ENCODE assay signal across 28 cellular contexts in the genomic region with DNA sequence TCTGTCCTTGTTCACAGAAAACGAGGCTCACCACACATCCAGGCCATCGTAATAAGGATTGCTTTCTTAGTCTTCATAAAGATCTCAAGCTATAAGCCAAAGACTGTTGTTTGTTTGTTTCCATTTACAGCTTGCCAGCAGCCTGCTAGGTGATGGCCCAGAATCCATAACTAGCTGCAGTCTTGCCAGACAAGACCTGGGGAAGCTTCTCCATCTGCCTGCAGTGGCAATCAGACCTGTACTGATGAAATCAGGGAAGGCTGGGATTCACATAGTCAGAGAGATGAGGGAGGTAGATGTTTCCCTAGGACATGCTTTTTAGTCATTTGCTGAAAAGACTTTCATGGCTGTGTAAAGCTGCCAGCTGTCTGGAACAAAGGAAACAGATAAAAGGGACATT. TPM values are rescaled to one million over a fixed set of nuclear protein-coding genes. Genes with fewer than 3 reads are reported as not detected.
A peak's percentile ranks its signal among the peaks of the same experiment; 100 is the strongest.
DNase-seq lines count a peak whose midpoint lies in the region; ATAC-seq and TF ChIP-seq lines count a peak whose summit lies in the region.
"Had no signal": no experiment of that assay in that cellular context is flagged by ENCODE, and none has a peak within 500 bp of the region (broad histone marks: within the 10 kb centered on the region; RNA-seq: fewer than 3 reads in every experiment).

No MANE protein-coding gene starts in this region.

- H2AFZ ChIP-seq in neuronal stem cell (ENCODE audit: low read length) = no peak overlapping the region

- H2BK120ac ChIP-seq in neuronal stem cell (ENCODE audit: low read depth, low read length) = no peak overlapping the region

- no peaks in the 10 kb centered on the region for H3K36me3 ChIP-seq in ascending aorta
- H3K36me3 ChIP-seq in neuronal stem cell (replicated peaks in 1 of 2; ENCODE audit: control insufficient read depth in 2 of 2, insufficient read depth in 2 of 2, low read length in 2 of 2) = no peaks in the 10 kb centered on the region
- no peaks in the 10 kb centered on the region for H3K36me3 ChIP-seq in tibial artery
- H3K36me3 ChIP-seq: BLaER1 treated with 17β-estradiol and CSF1 and Interleukin-3, amounts not matched to agents 10 nM and 100 nM; MG63; SJCRH30 had no signal

- intact Hi-C loops in ascending aorta (cut with DNase I) = no loop called here
- intact Hi-C loops in tibial artery (cut with DNase I; ENCODE audit: low total_unique reads) = no loop called here

- no peak for DNase-seq in ascending aorta (ENCODE audit: low spot score in 2 of 2)
- DNase-seq in coronary artery (ENCODE audit: low spot score) = no peak
- DNase-seq in neuronal stem cell (ENCODE audit: low spot score) = peak; percentile 8
- no peak for DNase-seq in tibial artery
- DNase-seq in SKM-1 (lab: John Stamatoyannopoulos, UW; ENCODE audit: unreplicated experiment) = no peak
- DNase-seq: AML-193; CD4-positive, alpha-beta T cell; COR-L47; GDM1; KBM-7; MG63; NCI-H1105 treated with DMSO at 0.1 percent for 48 hours; NCI-H146; NCI-H1930; NCI-H446 treated with DMSO at 0.1 percent for 48 hours; NCI-H526; NCI-H82; NK-92 treated with Interleukin-12 subunit alpha and Interleukin-12 subunit beta, amount 100 ng/mL, for 24 hours; PC-3; SJCRH30 had no signal

- no peak overlapping the region for H4K91ac ChIP-seq in neuronal stem cell (ENCODE audit: low read depth, low read length, poor library complexity)

- no peak overlapping the region for H3K4me2 ChIP-seq in neuronal stem cell (ENCODE audit: insufficient read depth, low read length, poor library complexity, severe bottlenecking)
- H3K4me2 ChIP-seq: A549; BLaER1 treated with 17β-estradiol and CSF1 and Interleukin-3, amounts not matched to agents 10 nM and 100 nM had no signal

- H2AK5ac ChIP-seq in neuronal stem cell (ENCODE audit: low read depth, low read length) = no peak overlapping the region

- H3K4me1 ChIP-seq in ascending aorta (peaks cover 0 to 9% of the 10 kb centered on the region in 2 donors), neuronal stem cell (ENCODE audit: control insufficient read depth in 2 of 2, insufficient read depth in 1 of 2, low read depth in 1 of 2, low read length in 2 of 2) (peaks cover 0 to 11% of the 10 kb centered on the region in 2 donors), tibial artery (peaks cover 0 to 25% (median 6%) of the 10 kb centered on the region in 4 donors)
- H3K4me1 ChIP-seq: A549; BLaER1 treated with 17β-estradiol and CSF1 and Interleukin-3, amounts not matched to agents 10 nM and 100 nM; SJCRH30 had no signal

- no peak overlapping the region for H3K18ac ChIP-seq in neuronal stem cell (ENCODE audit: low read length)

- H3K4me3 ChIP-seq in ascending aorta (peak overlapping the region in 1 of 2 donors; percentile 48), coronary artery (no peak overlapping the region), neuronal stem cell (ENCODE audit: low read length in 2 of 2) (no peak overlapping the region), tibial artery (peak overlapping the region in 1 of 2 donors; percentile 18)
- H3K4me3 ChIP-seq: A549; BLaER1 treated with 17β-estradiol and CSF1 and Interleukin-3, amounts not matched to agents 10 nM and 100 nM; GM12878; MG63; SJCRH30 had no signal

- TF ChIP-seq CTCF in ascending aorta (IDR thresholded peaks at IDR 0.05) (no peak), coronary artery (IDR thresholded peaks at IDR 0.05) (no peak), tibial artery (IDR thresholded peaks at IDR 0.05) (no peak)

- no peak overlapping the region for H3K14ac ChIP-seq in neuronal stem cell (ENCODE audit: low read length)

- H3K9me3 ChIP-seq in ascending aorta (no peaks in the 10 kb centered on the region), neuronal stem cell (replicated peaks in 1 of 2; ENCODE audit: control insufficient read depth in 2 of 2, insufficient read depth in 1 of 2, low read depth in 1 of 2, low read length in 2 of 2) (no peaks in the 10 kb centered on the region), tibial artery (no peaks in the 10 kb centered on the region)
- H3K9me3 ChIP-seq: A549, MG63, SJCRH30 had no signal

- H3K79me1 ChIP-seq in neuronal stem cell (ENCODE audit: low read depth, low read length) = no peaks in the 10 kb centered on the region

- H3K27me3 ChIP-seq in ascending aorta (no peaks in the 10 kb centered on the region), neuronal stem cell (ENCODE audit: control insufficient read depth in 3 of 3, insufficient read depth in 3 of 3, low read depth in 1 of 3, low read length in 3 of 3) (no peaks in the 10 kb centered on the region), tibial artery (no peaks in the 10 kb centered on the region)
- H3K27me3 ChIP-seq: BLaER1 treated with 17β-estradiol and CSF1 and Interleukin-3, amounts not matched to agents 10 nM and 100 nM; MG63; SJCRH30 had no signal

- ATAC-seq in GM21526 (IDR thresholded peaks at IDR 0.05; ENCODE audit: low FRiP score, unreplicated experiment) (no peak), HG02981 (IDR thresholded peaks at IDR 0.05; ENCODE audit: unreplicated experiment) (no peak)
- ATAC-seq: A549, GM12878, PC-3, Right ventricle myocardium inferior, SK-N-SH treated with all-trans-retinoic acid at 6 μM for 48 hours had no signal

- H2BK12ac ChIP-seq in neuronal stem cell (ENCODE audit: low read length) = no peak overlapping the region

- no peak overlapping the region for H3K23ac ChIP-seq in neuronal stem cell (ENCODE audit: low read depth, low read length, poor library complexity)

- H3K9ac ChIP-seq in neuronal stem cell (ENCODE audit: low read depth, low read length, poor library complexity) = no peak overlapping the region
- H3K9ac ChIP-seq: BLaER1 treated with 17β-estradiol and CSF1 and Interleukin-3, amounts not matched to agents 10 nM and 100 nM had no signal

- H2BK5ac ChIP-seq in neuronal stem cell (ENCODE audit: low read length) = no peak overlapping the region

- H2BK15ac ChIP-seq in neuronal stem cell (ENCODE audit: low read length) = no peak overlapping the region

- no peak overlapping the region for H3K4ac ChIP-seq in neuronal stem cell (ENCODE audit: low read length)

- WGBS in neuronal stem cell (ENCODE audit: extremely low coverage in 2 of 2, insufficient read length in 2 of 2, insufficient replicate concordance in 1 of 2), 2 donors = no CpG with 5 or more reads among the region's 2 CpGs

- H3K27ac ChIP-seq in ascending aorta (peak overlapping the region; percentile 73 to 82), coronary artery (peak overlapping the region; percentile 51 to 67), neuronal stem cell (replicated peaks; ENCODE audit: low read length) (no peak overlapping the region), tibial artery (peak overlapping the region; percentile 69 to 70)
- H3K27ac ChIP-seq: A549; BLaER1 treated with 17β-estradiol and CSF1 and Interleukin-3, amounts not matched to agents 10 nM and 100 nM; SJCRH30 had no signal

- no peak overlapping the region for H4K8ac ChIP-seq in neuronal stem cell (ENCODE audit: low read depth, low read length)

RNA-seq across cellular contexts. Expression of a gene that starts 51.1 kb away (rescaled TPM):
- not detected for total RNA-seq in ascending aorta
- polyA plus RNA-seq in neuronal stem cell (2013, experiment 1 of 2) = not detected
- not detected for polyA plus RNA-seq in neuronal stem cell (2013, experiment 2 of 2)
- total RNA-seq: CD4-positive, alpha-beta T cell; GM12878; LHCN-M2; PC-3; Right ventricle myocardium inferior; SJCRH30 had no signal
- polyA plus RNA-seq: A549, GM12878 had no signal
